In the genomic region with DNA sequence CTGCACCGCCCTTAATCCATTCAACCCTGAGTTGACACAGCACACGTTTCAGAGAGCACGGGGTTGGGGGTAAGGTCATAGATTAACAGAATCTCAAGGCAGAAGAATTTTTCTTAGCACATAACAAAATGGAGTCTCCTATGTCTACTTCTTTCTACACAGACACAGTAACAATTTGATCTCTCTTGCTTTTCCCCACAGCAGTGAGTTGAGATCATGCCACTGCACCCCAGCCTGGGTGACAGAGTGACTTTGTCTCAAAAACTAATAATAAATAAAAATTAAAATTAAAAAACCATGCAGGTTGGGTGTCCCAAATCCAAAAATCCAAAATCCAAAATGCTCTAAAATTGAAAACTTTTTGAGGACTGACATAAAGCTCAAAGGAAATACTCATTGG, we compare ENCODE assay signal across 1 cellular context.
TF ChIP-seq lines count a peak whose summit lies in the region.

No MANE protein-coding gene starts in this region.

TF ChIP-seq in A549, 52 proteins besides CTCF, POLR2A, EP300 and RAD21:
- TF ChIP-seq ZNF302 (CRISPR knock-in tag; IDR thresholded peaks at IDR 0.05) (peak; percentile 58; the same call in 1 of the 2 replicates), FOXS1 (CRISPR knock-in tag; IDR thresholded peaks at IDR 0.05) (peak; percentile 84; the same call in 1 of the 2 replicates)
